Comparison of ENCODE assay signal across 7 cellular contexts in genomic region chr3:48686538-48687219, GRCh38. TPM values are rescaled to one million over a fixed set of nuclear protein-coding genes. Genes with fewer than 3 reads are reported as not detected.
DNase-seq lines count a peak whose midpoint lies in the region; ATAC-seq and TF ChIP-seq lines count a peak whose summit lies in the region.

No MANE protein-coding gene starts in this region.

- ATAC-seq in right cardiac atrium: no peak
- ATAC-seq in stimulated activated memory B cell treated with anti-CD40 and anti-IgM and Interleukin-4, amounts not matched to agents 10 μg/mL and 1 μg/mL and 100 μg/mL, for 72 hours: no peak
- ATAC-seq in GM19035 (IDR thresholded peaks at IDR 0.05; ENCODE audit: unreplicated experiment): no peak
- ATAC-seq in HG02642 (IDR thresholded peaks at IDR 0.05; ENCODE audit: poor library complexity, unreplicated experiment): no peak

- H3K9me3 ChIP-seq in HEK293 (ENCODE audit: control insufficient read depth, insufficient read depth, low read depth, low read length): no peaks in the 10 kb centered on the region
- no peaks in the 10 kb centered on the region for H3K9me3 ChIP-seq in right cardiac atrium (ENCODE audit: control insufficient read depth, low read length)

- H3K4me1 Mint-ChIP-seq in stimulated activated memory B cell treated with anti-CD40 and anti-IgM and Interleukin-4, amounts not matched to agents 10 μg/mL and 1 μg/mL and 100 μg/mL, for 72 hours: peaks cover 27% of the 10 kb centered on the region

- peak overlapping the region; percentile 89 for H3K4me3 Mint-ChIP-seq in stimulated activated memory B cell treated with anti-CD40 and anti-IgM and Interleukin-4, amounts not matched to agents 10 μg/mL and 1 μg/mL and 100 μg/mL, for 72 hours

- peaks cover 39% of the 10 kb centered on the region for H3K36me3 Mint-ChIP-seq in stimulated activated memory B cell treated with anti-CD40 and anti-IgM and Interleukin-4, amounts not matched to agents 10 μg/mL and 1 μg/mL and 100 μg/mL, for 72 hours

- H3K9me3 Mint-ChIP-seq in stimulated activated memory B cell treated with anti-CD40 and anti-IgM and Interleukin-4, amounts not matched to agents 10 μg/mL and 1 μg/mL and 100 μg/mL, for 72 hours: no peaks in the 10 kb centered on the region

- CTCF ChIA-PET in HEK293 (lab: Yijun Ruan, JAX): interaction anchor here (0.6 to 1.5 kb wide), 10 partner anchors 9 to 499 kb away, joined by 3 to 7 read pairs (median 4); partner anchors contain the start of gene IP6K2

- peaks cover 19 to 64% of the 10 kb centered on the region in 2 experiments for H3K36me3 ChIP-seq in HEK293 (ENCODE audit: control insufficient read depth in 2 of 2, insufficient read depth in 1 of 2, low read length in 2 of 2)

- TF ChIP-seq CTCF in HEK293 (tag by site-specific recombination; IDR thresholded peaks at IDR 0.05): no peak
- TF ChIP-seq CTCF in VCaP (conservative IDR thresholded peaks at IDR 0.05): no peak

- H3K27me3 Mint-ChIP-seq in stimulated activated memory B cell treated with anti-CD40 and anti-IgM and Interleukin-4, amounts not matched to agents 10 μg/mL and 1 μg/mL and 100 μg/mL, for 72 hours: no peaks in the 10 kb centered on the region

- peak overlapping the region; percentile 84 for H3K27ac Mint-ChIP-seq in stimulated activated memory B cell treated with anti-CD40 and anti-IgM and Interleukin-4, amounts not matched to agents 10 μg/mL and 1 μg/mL and 100 μg/mL, for 72 hours

- POLR2A ChIA-PET in HEK293 (lab: Yijun Ruan, JAX): interaction anchor here (0.6 to 1.4 kb wide), 5 partner anchors 9 to 412 kb away, joined by 3 to 9 read pairs (median 4); partner anchors contain the start of gene PRKAR2A

- intact Hi-C loops in right cardiac atrium (cut with DNase I): no loop called here

- H3K4me1 ChIP-seq in HEK293 (ENCODE audit: control insufficient read depth, insufficient read depth, low read length) (peaks cover 9% of the 10 kb centered on the region), right cardiac atrium (ENCODE audit: control insufficient read depth, insufficient read depth, low read length) (peaks cover 8% of the 10 kb centered on the region)

- DNase-seq in right cardiac atrium: no peak
- DNase-seq in NK-92 treated with Interleukin-12 subunit alpha and Interleukin-12 subunit beta, amount 100 ng/mL, for 24 hours (lab: John Stamatoyannopoulos, UW): no peak

- H3K27me3 ChIP-seq in right cardiac atrium (ENCODE audit: control insufficient read depth, insufficient read depth): no peaks in the 10 kb centered on the region

- 45% methylated on average over 10 of the region's 10 CpGs for WGBS in right cardiac atrium

- H3K4me3 ChIP-seq in HEK293 (ENCODE audit: low read depth, low read length) (no peak overlapping the region), right cardiac atrium (ENCODE audit: low read length) (peak overlapping the region; percentile 59)

- no peak overlapping the region for H3K27ac ChIP-seq in HEK293 (ENCODE audit: extremely low read depth, low read depth, low read length)
- H3K27ac ChIP-seq in VCaP: peak overlapping the region; percentile 91
- H3K27ac ChIP-seq in right cardiac atrium (ENCODE audit: low read length): no peak overlapping the region

TF ChIP-seq in HEK293, 187 proteins besides CTCF, POLR2A, EP300 and RAD21:
- TF ChIP-seq, protein P1, sequence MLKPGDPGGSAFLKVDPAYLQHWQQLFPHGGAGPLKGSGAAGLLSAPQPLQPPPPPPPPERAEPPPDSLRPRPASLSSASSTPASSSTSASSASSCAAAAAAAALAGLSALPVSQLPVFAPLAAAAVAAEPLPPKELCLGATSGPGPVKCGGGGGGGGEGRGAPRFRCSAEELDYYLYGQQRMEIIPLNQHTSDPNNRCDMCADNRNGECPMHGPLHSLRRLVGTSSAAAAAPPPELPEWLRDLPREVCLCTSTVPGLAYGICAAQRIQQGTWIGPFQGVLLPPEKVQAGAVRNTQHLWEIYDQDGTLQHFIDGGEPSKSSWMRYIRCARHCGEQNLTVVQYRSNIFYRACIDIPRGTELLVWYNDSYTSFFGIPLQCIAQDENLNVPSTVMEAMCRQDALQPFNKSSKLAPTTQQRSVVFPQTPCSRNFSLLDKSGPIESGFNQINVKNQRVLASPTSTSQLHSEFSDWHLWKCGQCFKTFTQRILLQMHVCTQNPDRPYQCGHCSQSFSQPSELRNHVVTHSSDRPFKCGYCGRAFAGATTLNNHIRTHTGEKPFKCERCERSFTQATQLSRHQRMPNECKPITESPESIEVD (tag by site-specific recombination; IDR thresholded peaks at IDR 0.05): no peak
- TF ChIP-seq ZNF335 (tag by site-specific recombination; conservative IDR thresholded peaks at IDR 0.05): peak; percentile 33
- TF ChIP-seq ZNF362 (tag by site-specific recombination; IDR thresholded peaks at IDR 0.05): 0 out of 2 replicates have a peak, but pooled peaks have one; percentile 49
- TF ChIP-seq ZBTB17 (tag by site-specific recombination; IDR thresholded peaks at IDR 0.05): peak; percentile 38; the same call in 1 of the 2 replicates

RNA-seq across cellular contexts. Expression of gene NCKIPSD, which starts 1.0 kb away (rescaled TPM):
- 10 to 100 TPM; 31.1 to 49.8 (median 42.1) TPM for total RNA-seq in right cardiac atrium
- polyA plus RNA-seq in right cardiac atrium: 32.5 TPM

RNA-seq across cellular contexts. Expression of gene CELSR3, which starts 24.0 kb away (rescaled TPM):
- under 1 TPM; 0.20 to 0.33 (median 0.27) TPM for total RNA-seq in right cardiac atrium
- polyA plus RNA-seq in right cardiac atrium: 0.27 TPM

RNA-seq across cellular contexts. Expression of gene IP6K2, which starts 30.3 kb away (rescaled TPM):
- 10 to 100 TPM; 21.2 to 43.2 (median 33.8) TPM for total RNA-seq in right cardiac atrium
- polyA plus RNA-seq in right cardiac atrium: 57.8 TPM

RNA-seq across cellular contexts. Expression of gene SLC26A6, which starts 51.4 kb away (rescaled TPM):
- 10 to 100 TPM in 3 of 4 donors, 1 to 10 TPM in 1; 8.6 to 15.4 (median 14.5) TPM for total RNA-seq in right cardiac atrium
- 12.0 TPM for polyA plus RNA-seq in right cardiac atrium
